1 cellular context compared by ENCODE assay signal in the genomic region with DNA sequence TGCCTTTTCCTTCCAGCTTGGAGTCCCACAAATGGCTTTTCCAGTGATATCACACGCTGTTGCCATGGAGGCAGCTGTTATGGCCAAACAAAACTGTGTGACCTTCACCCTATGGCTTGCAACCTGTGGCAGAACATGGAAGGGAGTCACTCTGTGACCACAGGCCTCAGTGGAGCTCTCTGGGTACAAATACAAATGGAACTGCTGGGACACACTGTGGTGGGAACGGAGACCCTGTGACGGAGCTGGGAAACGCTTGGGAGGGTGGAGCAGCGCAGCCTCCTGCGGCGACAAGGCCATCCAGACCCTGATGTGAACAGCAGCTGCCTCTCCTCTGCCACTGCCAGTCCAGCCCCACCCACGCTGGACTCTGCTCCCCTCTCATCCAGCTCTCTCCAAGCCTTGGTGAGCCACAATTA.
TF ChIP-seq lines count a peak whose summit lies in the region.

No MANE protein-coding gene starts in this region.

TF ChIP-seq in IMR-90, 13 proteins besides CTCF, POLR2A, EP300 and RAD21:
- TF ChIP-seq BHLHE40 (IDR thresholded peaks at IDR 0.05; ENCODE audit: low read depth, low read length) (no peak), RCOR1 (IDR thresholded peaks at IDR 0.05; ENCODE audit: insufficient replicate concordance, low read length) (no peak), MAFK (IDR thresholded peaks at IDR 0.05; ENCODE audit: low read depth, low read length) (no peak), CHD1 (IDR thresholded peaks at IDR 0.05; ENCODE audit: low read depth, low read length) (no peak), FOS (IDR thresholded peaks at IDR 0.05; ENCODE audit: low read depth, low read length) (no peak), CEBPB (IDR thresholded peaks at IDR 0.05; ENCODE audit: low read depth, low read length) (no peak), NFE2L2 (IDR thresholded peaks at IDR 0.05; ENCODE audit: low read depth, low read length) (no peak), SMC3 (IDR thresholded peaks at IDR 0.05; ENCODE audit: low read depth, low read length) (no peak), MAZ (IDR thresholded peaks at IDR 0.05; ENCODE audit: borderline replicate concordance, low read depth, low read length) (no peak)
- TF ChIP-seq, protein P1, sequence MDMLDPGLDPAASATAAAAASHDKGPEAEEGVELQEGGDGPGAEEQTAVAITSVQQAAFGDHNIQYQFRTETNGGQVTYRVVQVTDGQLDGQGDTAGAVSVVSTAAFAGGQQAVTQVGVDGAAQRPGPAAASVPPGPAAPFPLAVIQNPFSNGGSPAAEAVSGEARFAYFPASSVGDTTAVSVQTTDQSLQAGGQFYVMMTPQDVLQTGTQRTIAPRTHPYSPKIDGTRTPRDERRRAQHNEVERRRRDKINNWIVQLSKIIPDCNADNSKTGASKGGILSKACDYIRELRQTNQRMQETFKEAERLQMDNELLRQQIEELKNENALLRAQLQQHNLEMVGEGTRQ (IDR thresholded peaks at IDR 0.05; ENCODE audit: low read depth, low read length): no peak
- TF ChIP-seq, protein P2, sequence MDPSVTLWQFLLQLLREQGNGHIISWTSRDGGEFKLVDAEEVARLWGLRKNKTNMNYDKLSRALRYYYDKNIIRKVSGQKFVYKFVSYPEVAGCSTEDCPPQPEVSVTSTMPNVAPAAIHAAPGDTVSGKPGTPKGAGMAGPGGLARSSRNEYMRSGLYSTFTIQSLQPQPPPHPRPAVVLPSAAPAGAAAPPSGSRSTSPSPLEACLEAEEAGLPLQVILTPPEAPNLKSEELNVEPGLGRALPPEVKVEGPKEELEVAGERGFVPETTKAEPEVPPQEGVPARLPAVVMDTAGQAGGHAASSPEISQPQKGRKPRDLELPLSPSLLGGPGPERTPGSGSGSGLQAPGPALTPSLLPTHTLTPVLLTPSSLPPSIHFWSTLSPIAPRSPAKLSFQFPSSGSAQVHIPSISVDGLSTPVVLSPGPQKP (IDR thresholded peaks at IDR 0.05; ENCODE audit: borderline replicate concordance, low read depth, low read length): no peak
TF ChIP-seq in IMR-90: peak in this region for 0.
